In genomic region chr1:54046671-54047383, GRCh38 we compare ENCODE assay signal across 1 cellular context.
TF ChIP-seq lines count a peak whose summit lies in the region.

No MANE protein-coding gene starts in this region.

TF ChIP-seq in WTC11, 78 proteins besides CTCF, POLR2A, EP300 and RAD21 (continued from another document):
- TF ChIP-seq HMGA2 (CRISPR knock-in tag; IDR thresholded peaks at IDR 0.05) = no peak
- no peak for TF ChIP-seq ATF1 (CRISPR knock-in tag; IDR thresholded peaks at IDR 0.05)
- TF ChIP-seq ATF3 (CRISPR knock-in tag; conservative IDR thresholded peaks at IDR 0.05) = no peak
- TF ChIP-seq TEAD1 (CRISPR knock-in tag; IDR thresholded peaks at IDR 0.05) = no peak
- no peak for TF ChIP-seq SOX15 (CRISPR knock-in tag; IDR thresholded peaks at IDR 0.05)
- TF ChIP-seq FOXK1 (CRISPR knock-in tag; IDR thresholded peaks at IDR 0.05) = no peak
- no peak for TF ChIP-seq ZNF121 (CRISPR knock-in tag; IDR thresholded peaks at IDR 0.05)
- TF ChIP-seq ZNF416 (CRISPR knock-in tag; IDR thresholded peaks at IDR 0.05) = no peak
- no peak for TF ChIP-seq ZNF425 (CRISPR knock-in tag; conservative IDR thresholded peaks at IDR 0.05)
- no peak for TF ChIP-seq E2F4 (CRISPR knock-in tag; IDR thresholded peaks at IDR 0.05; ENCODE audit: borderline replicate concordance, low read depth)
